ENCODE assay signal across 8 cellular contexts in the genomic region with DNA sequence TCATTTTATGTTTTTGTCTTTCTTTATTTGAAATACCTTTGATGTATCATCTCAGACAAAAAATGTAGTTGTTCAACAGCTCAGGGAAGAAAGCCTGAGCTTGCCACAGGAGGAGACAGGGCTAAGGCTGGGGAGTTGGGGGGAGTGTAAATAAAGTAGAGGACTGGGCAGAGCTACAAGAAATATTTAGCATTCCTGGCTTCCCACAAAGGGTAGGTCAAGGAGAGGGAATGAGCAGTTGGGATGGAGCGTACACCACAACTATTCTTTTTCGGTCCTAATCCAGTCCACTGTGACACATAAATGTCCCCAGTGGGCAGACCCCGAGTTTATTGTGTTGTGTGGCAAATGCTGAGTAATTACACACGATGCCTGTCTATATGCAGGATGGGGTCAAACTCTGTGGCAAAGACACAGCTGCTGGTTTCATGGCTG.
DNase-seq lines count a peak whose midpoint lies in the region; ATAC-seq and TF ChIP-seq lines count a peak whose summit lies in the region.

No MANE protein-coding gene starts in this region.

- no peaks in the 10 kb centered on the region for H3K9me3 ChIP-seq in SJSA1 (replicated peaks)
- H3K9me3 ChIP-seq in gastrocnemius medialis = no peaks in the 10 kb centered on the region
- H3K9me3 ChIP-seq in BE2C = no peaks in the 10 kb centered on the region

- TF ChIP-seq CTCF in gastrocnemius medialis (IDR thresholded peaks at IDR 0.05 in 4 of 5, conservative IDR thresholded peaks at IDR 0.05 in 1 of 5) (no peak), BE2C (IDR thresholded peaks at IDR 0.05; ENCODE audit: low read depth, low read length) (no peak)

- H3K27me3 ChIP-seq in SJSA1 (replicated peaks) (no peaks in the 10 kb centered on the region), gastrocnemius medialis (no peaks in the 10 kb centered on the region), BE2C (no peaks in the 10 kb centered on the region)

- no peak overlapping the region for H3K4me3 ChIP-seq in SJSA1
- no peak overlapping the region for H3K4me3 ChIP-seq in gastrocnemius medialis
- H3K4me3 ChIP-seq in BE2C (ENCODE audit: low read depth, low read length) = no peak overlapping the region

- no peak for TF ChIP-seq POLR2A in gastrocnemius medialis (IDR thresholded peaks at IDR 0.05)

- H3K4me1 ChIP-seq in SJSA1 (replicated peaks) = peaks cover 64% of the 10 kb centered on the region
- H3K4me1 ChIP-seq in gastrocnemius medialis = peaks cover 5 to 14% of the 10 kb centered on the region in 2 donors
- H3K4me1 ChIP-seq in BE2C = peaks cover 11% of the 10 kb centered on the region

- H3K27ac ChIP-seq in SJSA1 (peak overlapping the region; percentile 72), gastrocnemius medialis (peak overlapping the region in 2 of 4 donors; percentile 33 to 54), caudate nucleus (ENCODE audit: low read depth, low read length) (no peak overlapping the region)

- H3K36me3 ChIP-seq in SJSA1 (no peaks in the 10 kb centered on the region), gastrocnemius medialis (no peaks in the 10 kb centered on the region), BE2C (no peaks in the 10 kb centered on the region)

- DNase-seq in ELF-1 (ENCODE audit: low read depth, low spot score) = peak; percentile 36
- peak; percentile 92 to 96 for DNase-seq in SJSA1 (ENCODE audit: low read depth in 1 of 2, low spot score in 2 of 2)
- peak; percentile 5 for DNase-seq in globus pallidus (ENCODE audit: low spot score)
- peak in 1 of 2 donors; percentile 44 for DNase-seq in gastrocnemius medialis
- DNase-seq in BE2C = no peak
- no peak for DNase-seq in caudate nucleus (lab: John Stamatoyannopoulos, UW)
- no peak for DNase-seq in stimulated activated naive CD4-positive, alpha-beta T cell (lab: John Stamatoyannopoulos, UW)

- ATAC-seq in gastrocnemius medialis (peak; percentile 63 to 87), GM18868 (IDR thresholded peaks at IDR 0.05; ENCODE audit: unreplicated experiment) (no peak)

- intact Hi-C loops in gastrocnemius medialis (cut with DNase I; ENCODE audit: low total_unique reads) = no loop called here

- in situ Hi-C loops in gastrocnemius medialis (cut with MboI; ENCODE audit: low sequenced_read_pairs in 4 of 4) = no loop called here

Comparison
In these comparisons a context has a peak if more than half of its experiments do, and no peak if none do; other contexts are left out.
1. DNase-seq: peak in ELF-1 (single experiment), SJSA1 (2 of 2) and globus pallidus (single experiment); none in BE2C (single experiment), caudate nucleus (0 of 61) and stimulated activated naive CD4-positive, alpha-beta T cell (0 of 6).